Comparison of ENCODE assay signal across 1 cellular context in genomic region chr17:48795444-48796162, GRCh38.
A peak's percentile ranks its signal among the peaks of the same experiment; 100 is the strongest.
TF ChIP-seq lines count a peak whose summit lies in the region.

No MANE protein-coding gene starts in this region.

TF ChIP-seq in HepG2, 621 proteins besides CTCF, POLR2A, EP300 and RAD21 (continued from another document):
- TF ChIP-seq HNRNPH1 (optimal IDR thresholded peaks at IDR 0.05; ENCODE audit: low read depth, low read length) (no peak), GMEB1 (CRISPR knock-in tag; IDR thresholded peaks at IDR 0.05; ENCODE audit: borderline replicate concordance) (peak; percentile 43; the same call in 1 of the 2 replicates), SPEN (CRISPR knock-in tag; IDR thresholded peaks at IDR 0.05; ENCODE audit: low read depth) (peak; percentile 31; the same call in 1 of the 2 replicates), ARNT (IDR thresholded peaks at IDR 0.05) (no peak), JUND (CRISPR knock-in tag; IDR thresholded peaks at IDR 0.05) (peak; percentile 87), ONECUT2 (CRISPR knock-in tag; IDR thresholded peaks at IDR 0.05) (peak; percentile 98), ZNF761 (CRISPR knock-in tag; conservative IDR thresholded peaks at IDR 0.05) (no peak), ZKSCAN1 (IDR thresholded peaks at IDR 0.05; ENCODE audit: low read length) (no peak), GZF1 (CRISPR knock-in tag; IDR thresholded peaks at IDR 0.05) (no peak), SRF (IDR thresholded peaks at IDR 0.05; ENCODE audit: low read depth, low read length) (peak; percentile 42; the same call in 1 of the 2 replicates), GRHL1 (CRISPR knock-in tag; conservative IDR thresholded peaks at IDR 0.05) (no peak), ATF3 (CRISPR knock-in tag; IDR thresholded peaks at IDR 0.05) (peak; percentile 62; the same call in 1 of the 2 replicates), ZNF556 (CRISPR knock-in tag; IDR thresholded peaks at IDR 0.05; ENCODE audit: borderline replicate concordance) (no peak), SMAD3 (CRISPR knock-in tag; IDR thresholded peaks at IDR 0.05) (peak; percentile 93; the same call in 1 of the 2 replicates), ZBTB10 (CRISPR knock-in tag; IDR thresholded peaks at IDR 0.05; ENCODE audit: borderline replicate concordance) (no peak), THAP11 (CRISPR knock-in tag; IDR thresholded peaks at IDR 0.05) (peak; percentile 84), SKI (IDR thresholded peaks at IDR 0.05; ENCODE audit: partially characterized antibody) (peak; percentile 83), SIN3A (IDR thresholded peaks at IDR 0.05; ENCODE audit: borderline replicate concordance, low read depth, low read length) (no peak)
